ENCODE assay signal across 23 cellular contexts in the genomic region with DNA sequence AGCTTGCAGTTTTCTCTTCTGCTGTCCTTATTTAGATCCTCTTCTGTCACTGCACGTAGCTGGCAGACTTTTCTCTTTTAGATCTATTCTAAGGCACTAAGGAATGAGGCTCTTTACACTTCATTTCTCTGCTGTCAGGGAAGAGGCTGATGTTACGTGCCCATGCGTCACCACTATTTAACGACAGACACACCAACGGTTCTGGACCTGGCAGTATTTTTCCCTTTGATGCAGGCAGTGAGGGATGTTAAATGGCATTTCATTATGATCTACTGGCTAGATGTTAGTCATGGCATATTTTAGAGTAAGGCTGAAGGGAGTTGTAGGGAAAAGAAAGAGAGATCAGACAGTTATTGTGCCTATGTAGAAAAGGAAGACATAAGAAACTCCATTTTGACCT. TPM values are rescaled to one million over a fixed set of nuclear protein-coding genes. Genes with fewer than 3 reads are reported as not detected.
"Had no signal": no experiment of that assay in that cellular context is flagged by ENCODE, and none has a peak within 500 bp of the region (broad histone marks: within the 10 kb centered on the region; RNA-seq: fewer than 3 reads in every experiment).

No MANE protein-coding gene starts in this region.

- H3K27ac Mint-ChIP-seq: dendritic cell treated with granulocyte-macrophage colony-stimulating factor and Interleukin-4, amounts not matched to agents 40 ng/mL and 50 ng/mL, for 4 days; effector memory CD8-positive, alpha-beta T cell; naive thymus-derived CD4-positive, alpha-beta T cell; nephron progenitor cell; stimulated activated effector memory CD8-positive, alpha-beta T cell treated with anti-CD3 and anti-CD28 coated beads, Interleukin-12 subunit alpha, Interleukin-12 subunit beta, amount 100 ng/mL, for 72 hours; stimulated activated naive CD8-positive, alpha-beta T cell treated with anti-CD3 and anti-CD28 coated beads, Interleukin-15, Interleukin-2, amounts not matched to agents 100 ng/mL and 50 ng/mL, for 24 hours had no signal

- H3K9me3 Mint-ChIP-seq: dendritic cell treated with granulocyte-macrophage colony-stimulating factor and Interleukin-4, amounts not matched to agents 40 ng/mL and 50 ng/mL, for 4 days; effector memory CD8-positive, alpha-beta T cell; nephron progenitor cell had no signal

- H3K9me3 ChIP-seq: esophagus squamous epithelium, gastroesophageal sphincter, psoas muscle, sigmoid colon, tibial artery, upper lobe of right lung had no signal

- H3K4me3 ChIP-seq: esophagus squamous epithelium, gastroesophageal sphincter, lung, psoas muscle, sigmoid colon, skin epidermis, tibial artery, upper lobe of right lung had no signal

- H3K27me3 Mint-ChIP-seq: dendritic cell treated with granulocyte-macrophage colony-stimulating factor and Interleukin-4, amounts not matched to agents 40 ng/mL and 50 ng/mL, for 4 days had no signal

- ATAC-seq: effector memory CD8-positive, alpha-beta T cell; gastroesophageal sphincter; left cardiac atrium; left ventricle myocardium superior; naive thymus-derived CD4-positive, alpha-beta T cell; psoas muscle; stimulated activated effector memory CD8-positive, alpha-beta T cell treated with anti-CD3 and anti-CD28 coated beads, Interleukin-12 subunit alpha, Interleukin-12 subunit beta, amount 100 ng/mL, for 72 hours; upper lobe of right lung had no signal

- H3K36me3 Mint-ChIP-seq: naive thymus-derived CD4-positive, alpha-beta T cell; stimulated activated effector memory CD8-positive, alpha-beta T cell treated with anti-CD3 and anti-CD28 coated beads, Interleukin-12 subunit alpha, Interleukin-12 subunit beta, amount 100 ng/mL, for 72 hours had no signal

- H3K4me3 Mint-ChIP-seq: dendritic cell treated with granulocyte-macrophage colony-stimulating factor and Interleukin-4, amounts not matched to agents 40 ng/mL and 50 ng/mL, for 4 days; effector memory CD8-positive, alpha-beta T cell; naive thymus-derived CD4-positive, alpha-beta T cell; nephron progenitor cell; stimulated activated effector memory CD8-positive, alpha-beta T cell treated with anti-CD3 and anti-CD28 coated beads, Interleukin-12 subunit alpha, Interleukin-12 subunit beta, amount 100 ng/mL, for 72 hours; stimulated activated naive CD8-positive, alpha-beta T cell treated with anti-CD3 and anti-CD28 coated beads, Interleukin-15, Interleukin-2, amounts not matched to agents 100 ng/mL and 50 ng/mL, for 24 hours had no signal

- H3K36me3 ChIP-seq: esophagus squamous epithelium, gastroesophageal sphincter, sigmoid colon, tibial artery, upper lobe of right lung had no signal

- H3K4me1 ChIP-seq: esophagus squamous epithelium, gastroesophageal sphincter, psoas muscle, sigmoid colon, tibial artery, upper lobe of right lung had no signal

- H3K27me3 ChIP-seq: gastroesophageal sphincter, sigmoid colon, tibial artery, upper lobe of right lung had no signal

- H3K27ac ChIP-seq: esophagus squamous epithelium, gastroesophageal sphincter, psoas muscle, sigmoid colon, skin epidermis, tibial artery, upper lobe of right lung had no signal

- DNase-seq: cerebellar nuclear complex; effector memory CD8-positive, alpha-beta T cell; esophagus squamous epithelium; foreskin fibroblast; glutamatergic neuron; left cardiac atrium; left ventricle myocardium superior; naive thymus-derived CD4-positive, alpha-beta T cell; nephron progenitor cell; psoas muscle; sigmoid colon; stimulated activated CD4-positive, alpha-beta T cell treated with anti-CD3 and anti-CD28 coated beads, Interleukin-4, amount 100 ng/mL, for 1 hour; stimulated activated CD8-positive, alpha-beta memory T cell treated with anti-CD3 and anti-CD28 coated beads, Interleukin-4, amount 100 ng/mL, for 48 hours; tibial artery; upper lobe of right lung had no signal

RNA-seq across cellular contexts. Expression of gene CRHBP, which starts 8.2 kb away (rescaled TPM):
- total RNA-seq: epithelial cell of proximal tubule, mononuclear cell had no signal
- polyA plus RNA-seq: naive thymus-derived CD4-positive, alpha-beta T cell had no signal
